1 cellular context compared by ENCODE assay signal in the genomic region with DNA sequence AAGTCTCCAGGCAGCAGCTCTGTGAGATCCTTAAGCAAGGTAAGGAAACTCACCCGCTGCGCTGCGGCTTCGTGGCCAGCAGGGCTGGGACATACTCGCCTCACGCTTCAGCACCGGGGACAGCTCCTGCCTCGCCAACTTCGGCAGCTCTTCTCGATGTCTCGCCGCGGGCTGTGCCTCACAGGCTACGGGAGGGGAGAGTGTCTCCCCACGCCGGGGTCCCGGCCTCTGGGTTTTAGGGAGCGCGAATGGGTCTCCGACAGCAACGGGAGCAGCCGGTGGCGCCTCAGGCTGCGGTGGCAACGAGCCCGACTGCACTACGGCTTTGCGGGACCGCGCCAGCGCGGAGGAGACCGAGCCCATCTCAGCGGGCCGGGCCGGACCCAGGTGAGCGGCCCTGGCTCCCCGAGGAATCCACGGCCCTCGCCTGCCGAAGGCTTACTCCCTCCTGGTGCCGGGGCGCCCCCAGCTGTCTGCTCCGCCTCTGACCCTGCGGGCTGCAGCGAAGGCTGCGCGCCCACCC.
TF ChIP-seq lines count a peak whose summit lies in the region.

No MANE protein-coding gene starts in this region.

TF ChIP-seq in WTC11, 78 proteins besides CTCF, POLR2A, EP300 and RAD21 (continued from another document and continues in another):
- TF ChIP-seq, protein P1, sequence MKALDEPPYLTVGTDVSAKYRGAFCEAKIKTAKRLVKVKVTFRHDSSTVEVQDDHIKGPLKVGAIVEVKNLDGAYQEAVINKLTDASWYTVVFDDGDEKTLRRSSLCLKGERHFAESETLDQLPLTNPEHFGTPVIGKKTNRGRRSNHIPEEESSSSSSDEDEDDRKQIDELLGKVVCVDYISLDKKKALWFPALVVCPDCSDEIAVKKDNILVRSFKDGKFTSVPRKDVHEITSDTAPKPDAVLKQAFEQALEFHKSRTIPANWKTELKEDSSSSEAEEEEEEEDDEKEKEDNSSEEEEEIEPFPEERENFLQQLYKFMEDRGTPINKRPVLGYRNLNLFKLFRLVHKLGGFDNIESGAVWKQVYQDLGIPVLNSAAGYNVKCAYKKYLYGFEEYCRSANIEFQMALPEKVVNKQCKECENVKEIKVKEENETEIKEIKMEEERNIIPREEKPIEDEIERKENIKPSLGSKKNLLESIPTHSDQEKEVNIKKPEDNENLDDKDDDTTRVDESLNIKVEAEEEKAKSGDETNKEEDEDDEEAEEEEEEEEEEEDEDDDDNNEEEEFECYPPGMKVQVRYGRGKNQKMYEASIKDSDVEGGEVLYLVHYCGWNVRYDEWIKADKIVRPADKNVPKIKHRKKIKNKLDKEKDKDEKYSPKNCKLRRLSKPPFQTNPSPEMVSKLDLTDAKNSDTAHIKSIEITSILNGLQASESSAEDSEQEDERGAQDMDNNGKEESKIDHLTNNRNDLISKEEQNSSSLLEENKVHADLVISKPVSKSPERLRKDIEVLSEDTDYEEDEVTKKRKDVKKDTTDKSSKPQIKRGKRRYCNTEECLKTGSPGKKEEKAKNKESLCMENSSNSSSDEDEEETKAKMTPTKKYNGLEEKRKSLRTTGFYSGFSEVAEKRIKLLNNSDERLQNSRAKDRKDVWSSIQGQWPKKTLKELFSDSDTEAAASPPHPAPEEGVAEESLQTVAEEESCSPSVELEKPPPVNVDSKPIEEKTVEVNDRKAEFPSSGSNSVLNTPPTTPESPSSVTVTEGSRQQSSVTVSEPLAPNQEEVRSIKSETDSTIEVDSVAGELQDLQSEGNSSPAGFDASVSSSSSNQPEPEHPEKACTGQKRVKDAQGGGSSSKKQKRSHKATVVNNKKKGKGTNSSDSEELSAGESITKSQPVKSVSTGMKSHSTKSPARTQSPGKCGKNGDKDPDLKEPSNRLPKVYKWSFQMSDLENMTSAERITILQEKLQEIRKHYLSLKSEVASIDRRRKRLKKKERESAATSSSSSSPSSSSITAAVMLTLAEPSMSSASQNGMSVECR (CRISPR knock-in tag; IDR thresholded peaks at IDR 0.05; ENCODE audit: borderline replicate concordance), result peak; percentile 99
- peak; percentile 71; the same call in 1 of the 2 replicates for TF ChIP-seq NR1H2 (CRISPR knock-in tag; IDR thresholded peaks at IDR 0.05)
- TF ChIP-seq RORB (CRISPR knock-in tag; IDR thresholded peaks at IDR 0.05), result no peak
- TF ChIP-seq, protein P2, sequence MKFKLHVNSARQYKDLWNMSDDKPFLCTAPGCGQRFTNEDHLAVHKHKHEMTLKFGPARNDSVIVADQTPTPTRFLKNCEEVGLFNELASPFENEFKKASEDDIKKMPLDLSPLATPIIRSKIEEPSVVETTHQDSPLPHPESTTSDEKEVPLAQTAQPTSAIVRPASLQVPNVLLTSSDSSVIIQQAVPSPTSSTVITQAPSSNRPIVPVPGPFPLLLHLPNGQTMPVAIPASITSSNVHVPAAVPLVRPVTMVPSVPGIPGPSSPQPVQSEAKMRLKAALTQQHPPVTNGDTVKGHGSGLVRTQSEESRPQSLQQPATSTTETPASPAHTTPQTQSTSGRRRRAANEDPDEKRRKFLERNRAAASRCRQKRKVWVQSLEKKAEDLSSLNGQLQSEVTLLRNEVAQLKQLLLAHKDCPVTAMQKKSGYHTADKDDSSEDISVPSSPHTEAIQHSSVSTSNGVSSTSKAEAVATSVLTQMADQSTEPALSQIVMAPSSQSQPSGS (CRISPR knock-in tag; IDR thresholded peaks at IDR 0.05; ENCODE audit: borderline replicate concordance, low read depth), result no peak
- peak; percentile 92 for TF ChIP-seq CREB1 (CRISPR knock-in tag; IDR thresholded peaks at IDR 0.05)
- TF ChIP-seq, protein P3, sequence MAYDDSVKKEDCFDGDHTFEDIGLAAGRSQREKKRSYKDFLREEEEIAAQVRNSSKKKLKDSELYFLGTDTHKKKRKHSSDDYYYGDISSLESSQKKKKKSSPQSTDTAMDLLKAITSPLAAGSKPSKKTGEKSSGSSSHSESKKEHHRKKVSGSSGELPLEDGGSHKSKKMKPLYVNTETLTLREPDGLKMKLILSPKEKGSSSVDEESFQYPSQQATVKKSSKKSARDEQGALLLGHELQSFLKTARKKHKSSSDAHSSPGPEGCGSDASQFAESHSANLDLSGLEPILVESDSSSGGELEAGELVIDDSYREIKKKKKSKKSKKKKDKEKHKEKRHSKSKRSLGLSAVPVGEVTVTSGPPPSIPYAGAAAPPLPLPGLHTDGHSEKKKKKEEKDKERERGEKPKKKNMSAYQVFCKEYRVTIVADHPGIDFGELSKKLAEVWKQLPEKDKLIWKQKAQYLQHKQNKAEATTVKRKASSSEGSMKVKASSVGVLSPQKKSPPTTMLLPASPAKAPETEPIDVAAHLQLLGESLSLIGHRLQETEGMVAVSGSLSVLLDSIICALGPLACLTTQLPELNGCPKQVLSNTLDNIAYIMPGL (CRISPR knock-in tag; IDR thresholded peaks at IDR 0.05), result peak; percentile 63; the same call in 1 of the 2 replicates
- TF ChIP-seq SOX15 (CRISPR knock-in tag; IDR thresholded peaks at IDR 0.05), result no peak
- no peak for TF ChIP-seq ZNF671 (CRISPR knock-in tag; IDR thresholded peaks at IDR 0.05)
- 0 out of 2 replicates have a peak, but pooled peaks have one; percentile 3 for TF ChIP-seq ZNF121 (CRISPR knock-in tag; IDR thresholded peaks at IDR 0.05)
- peak; percentile 94 for TF ChIP-seq NFE2L1 (CRISPR knock-in tag; IDR thresholded peaks at IDR 0.05)
- TF ChIP-seq, protein P4, sequence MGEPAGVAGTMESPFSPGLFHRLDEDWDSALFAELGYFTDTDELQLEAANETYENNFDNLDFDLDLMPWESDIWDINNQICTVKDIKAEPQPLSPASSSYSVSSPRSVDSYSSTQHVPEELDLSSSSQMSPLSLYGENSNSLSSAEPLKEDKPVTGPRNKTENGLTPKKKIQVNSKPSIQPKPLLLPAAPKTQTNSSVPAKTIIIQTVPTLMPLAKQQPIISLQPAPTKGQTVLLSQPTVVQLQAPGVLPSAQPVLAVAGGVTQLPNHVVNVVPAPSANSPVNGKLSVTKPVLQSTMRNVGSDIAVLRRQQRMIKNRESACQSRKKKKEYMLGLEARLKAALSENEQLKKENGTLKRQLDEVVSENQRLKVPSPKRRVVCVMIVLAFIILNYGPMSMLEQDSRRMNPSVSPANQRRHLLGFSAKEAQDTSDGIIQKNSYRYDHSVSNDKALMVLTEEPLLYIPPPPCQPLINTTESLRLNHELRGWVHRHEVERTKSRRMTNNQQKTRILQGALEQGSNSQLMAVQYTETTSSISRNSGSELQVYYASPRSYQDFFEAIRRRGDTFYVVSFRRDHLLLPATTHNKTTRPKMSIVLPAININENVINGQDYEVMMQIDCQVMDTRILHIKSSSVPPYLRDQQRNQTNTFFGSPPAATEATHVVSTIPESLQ (CRISPR knock-in tag; IDR thresholded peaks at IDR 0.05), result peak; percentile 70; the same call in 1 of the 2 replicates
- TF ChIP-seq TEAD1 (CRISPR knock-in tag; IDR thresholded peaks at IDR 0.05), result peak; percentile 97
- no peak for TF ChIP-seq HMGA2 (CRISPR knock-in tag; IDR thresholded peaks at IDR 0.05)
- TF ChIP-seq, protein P5, sequence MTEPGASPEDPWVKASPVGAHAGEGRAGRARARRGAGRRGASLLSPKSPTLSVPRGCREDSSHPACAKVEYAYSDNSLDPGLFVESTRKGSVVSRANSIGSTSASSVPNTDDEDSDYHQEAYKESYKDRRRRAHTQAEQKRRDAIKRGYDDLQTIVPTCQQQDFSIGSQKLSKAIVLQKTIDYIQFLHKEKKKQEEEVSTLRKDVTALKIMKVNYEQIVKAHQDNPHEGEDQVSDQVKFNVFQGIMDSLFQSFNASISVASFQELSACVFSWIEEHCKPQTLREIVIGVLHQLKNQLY (CRISPR knock-in tag; IDR thresholded peaks at IDR 0.05), result peak; percentile 95
- TF ChIP-seq RELA (CRISPR knock-in tag; IDR thresholded peaks at IDR 0.05; ENCODE audit: borderline replicate concordance), result peak; percentile 91
- TF ChIP-seq, protein P6, sequence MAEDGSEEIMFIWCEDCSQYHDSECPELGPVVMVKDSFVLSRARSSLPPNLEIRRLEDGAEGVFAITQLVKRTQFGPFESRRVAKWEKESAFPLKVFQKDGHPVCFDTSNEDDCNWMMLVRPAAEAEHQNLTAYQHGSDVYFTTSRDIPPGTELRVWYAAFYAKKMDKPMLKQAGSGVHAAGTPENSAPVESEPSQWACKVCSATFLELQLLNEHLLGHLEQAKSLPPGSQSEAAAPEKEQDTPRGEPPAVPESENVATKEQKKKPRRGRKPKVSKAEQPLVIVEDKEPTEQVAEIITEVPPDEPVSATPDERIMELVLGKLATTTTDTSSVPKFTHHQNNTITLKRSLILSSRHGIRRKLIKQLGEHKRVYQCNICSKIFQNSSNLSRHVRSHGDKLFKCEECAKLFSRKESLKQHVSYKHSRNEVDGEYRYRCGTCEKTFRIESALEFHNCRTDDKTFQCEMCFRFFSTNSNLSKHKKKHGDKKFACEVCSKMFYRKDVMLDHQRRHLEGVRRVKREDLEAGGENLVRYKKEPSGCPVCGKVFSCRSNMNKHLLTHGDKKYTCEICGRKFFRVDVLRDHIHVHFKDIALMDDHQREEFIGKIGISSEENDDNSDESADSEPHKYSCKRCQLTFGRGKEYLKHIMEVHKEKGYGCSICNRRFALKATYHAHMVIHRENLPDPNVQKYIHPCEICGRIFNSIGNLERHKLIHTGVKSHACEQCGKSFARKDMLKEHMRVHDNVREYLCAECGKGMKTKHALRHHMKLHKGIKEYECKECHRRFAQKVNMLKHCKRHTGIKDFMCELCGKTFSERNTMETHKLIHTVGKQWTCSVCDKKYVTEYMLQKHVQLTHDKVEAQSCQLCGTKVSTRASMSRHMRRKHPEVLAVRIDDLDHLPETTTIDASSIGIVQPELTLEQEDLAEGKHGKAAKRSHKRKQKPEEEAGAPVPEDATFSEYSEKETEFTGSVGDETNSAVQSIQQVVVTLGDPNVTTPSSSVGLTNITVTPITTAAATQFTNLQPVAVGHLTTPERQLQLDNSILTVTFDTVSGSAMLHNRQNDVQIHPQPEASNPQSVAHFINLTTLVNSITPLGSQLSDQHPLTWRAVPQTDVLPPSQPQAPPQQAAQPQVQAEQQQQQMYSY (CRISPR knock-in tag; IDR thresholded peaks at IDR 0.05), result no peak
- TF ChIP-seq, protein P7, sequence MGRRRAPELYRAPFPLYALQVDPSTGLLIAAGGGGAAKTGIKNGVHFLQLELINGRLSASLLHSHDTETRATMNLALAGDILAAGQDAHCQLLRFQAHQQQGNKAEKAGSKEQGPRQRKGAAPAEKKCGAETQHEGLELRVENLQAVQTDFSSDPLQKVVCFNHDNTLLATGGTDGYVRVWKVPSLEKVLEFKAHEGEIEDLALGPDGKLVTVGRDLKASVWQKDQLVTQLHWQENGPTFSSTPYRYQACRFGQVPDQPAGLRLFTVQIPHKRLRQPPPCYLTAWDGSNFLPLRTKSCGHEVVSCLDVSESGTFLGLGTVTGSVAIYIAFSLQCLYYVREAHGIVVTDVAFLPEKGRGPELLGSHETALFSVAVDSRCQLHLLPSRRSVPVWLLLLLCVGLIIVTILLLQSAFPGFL (CRISPR knock-in tag; IDR thresholded peaks at IDR 0.05; ENCODE audit: borderline replicate concordance), result peak; percentile 92; the same call in 1 of the 2 replicates
- TF ChIP-seq, protein P8, sequence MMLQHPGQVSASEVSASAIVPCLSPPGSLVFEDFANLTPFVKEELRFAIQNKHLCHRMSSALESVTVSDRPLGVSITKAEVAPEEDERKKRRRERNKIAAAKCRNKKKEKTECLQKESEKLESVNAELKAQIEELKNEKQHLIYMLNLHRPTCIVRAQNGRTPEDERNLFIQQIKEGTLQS (CRISPR knock-in tag; conservative IDR thresholded peaks at IDR 0.05), result 0 out of 2 replicates have a peak, but pooled peaks have one; percentile 14
- TF ChIP-seq, protein P9, sequence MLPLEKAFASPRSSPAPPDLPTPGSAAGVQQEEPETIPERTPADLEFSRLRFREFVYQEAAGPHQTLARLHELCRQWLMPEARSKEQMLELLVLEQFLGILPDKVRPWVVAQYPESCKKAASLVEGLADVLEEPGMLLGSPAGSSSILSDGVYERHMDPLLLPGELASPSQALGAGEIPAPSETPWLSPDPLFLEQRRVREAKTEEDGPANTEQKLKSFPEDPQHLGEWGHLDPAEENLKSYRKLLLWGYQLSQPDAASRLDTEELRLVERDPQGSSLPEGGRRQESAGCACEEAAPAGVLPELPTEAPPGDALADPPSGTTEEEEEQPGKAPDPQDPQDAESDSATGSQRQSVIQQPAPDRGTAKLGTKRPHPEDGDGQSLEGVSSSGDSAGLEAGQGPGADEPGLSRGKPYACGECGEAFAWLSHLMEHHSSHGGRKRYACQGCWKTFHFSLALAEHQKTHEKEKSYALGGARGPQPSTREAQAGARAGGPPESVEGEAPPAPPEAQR (CRISPR knock-in tag; IDR thresholded peaks at IDR 0.05), result 0 out of 2 replicates have a peak, but pooled peaks have one; percentile 59
- 0 out of 2 replicates have a peak, but pooled peaks have one; percentile 95 for TF ChIP-seq KAT7 (CRISPR knock-in tag; IDR thresholded peaks at IDR 0.05; ENCODE audit: borderline replicate concordance)
- TF ChIP-seq ZNF263 (CRISPR knock-in tag; IDR thresholded peaks at IDR 0.05; ENCODE audit: low read depth), result peak; percentile 34; the same call in 1 of the 2 replicates
- 0 out of 2 replicates have a peak, but pooled peaks have one; percentile 58 for TF ChIP-seq GABPB1 (CRISPR knock-in tag; IDR thresholded peaks at IDR 0.05)
- TF ChIP-seq, protein P10, sequence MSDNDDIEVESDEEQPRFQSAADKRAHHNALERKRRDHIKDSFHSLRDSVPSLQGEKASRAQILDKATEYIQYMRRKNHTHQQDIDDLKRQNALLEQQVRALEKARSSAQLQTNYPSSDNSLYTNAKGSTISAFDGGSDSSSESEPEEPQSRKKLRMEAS (CRISPR knock-in tag; IDR thresholded peaks at IDR 0.05), result peak; percentile 86
- TF ChIP-seq, protein P11, sequence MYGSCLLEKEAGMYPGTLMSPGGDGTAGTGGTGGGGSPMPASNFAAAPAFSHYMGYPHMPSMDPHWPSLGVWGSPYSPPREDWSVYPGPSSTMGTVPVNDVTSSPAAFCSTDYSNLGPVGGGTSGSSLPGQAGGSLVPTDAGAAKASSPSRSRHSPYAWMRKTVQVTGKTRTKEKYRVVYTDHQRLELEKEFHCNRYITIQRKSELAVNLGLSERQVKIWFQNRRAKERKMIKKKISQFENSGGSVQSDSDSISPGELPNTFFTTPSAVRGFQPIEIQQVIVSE (CRISPR knock-in tag; IDR thresholded peaks at IDR 0.05; ENCODE audit: borderline replicate concordance), result no peak
- TF ChIP-seq, protein P12, sequence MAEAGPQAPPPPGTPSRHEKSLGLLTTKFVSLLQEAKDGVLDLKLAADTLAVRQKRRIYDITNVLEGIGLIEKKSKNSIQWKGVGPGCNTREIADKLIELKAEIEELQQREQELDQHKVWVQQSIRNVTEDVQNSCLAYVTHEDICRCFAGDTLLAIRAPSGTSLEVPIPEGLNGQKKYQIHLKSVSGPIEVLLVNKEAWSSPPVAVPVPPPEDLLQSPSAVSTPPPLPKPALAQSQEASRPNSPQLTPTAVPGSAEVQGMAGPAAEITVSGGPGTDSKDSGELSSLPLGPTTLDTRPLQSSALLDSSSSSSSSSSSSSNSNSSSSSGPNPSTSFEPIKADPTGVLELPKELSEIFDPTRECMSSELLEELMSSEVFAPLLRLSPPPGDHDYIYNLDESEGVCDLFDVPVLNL (CRISPR knock-in tag; IDR thresholded peaks at IDR 0.05; ENCODE audit: borderline replicate concordance, low read depth), result no peak
- TF ChIP-seq ZNF423 (CRISPR knock-in tag; IDR thresholded peaks at IDR 0.05), result no peak
- TF ChIP-seq CREM (CRISPR knock-in tag; IDR thresholded peaks at IDR 0.05), result peak; percentile 50; the same call in 1 of the 2 replicates
- TF ChIP-seq, protein P13, sequence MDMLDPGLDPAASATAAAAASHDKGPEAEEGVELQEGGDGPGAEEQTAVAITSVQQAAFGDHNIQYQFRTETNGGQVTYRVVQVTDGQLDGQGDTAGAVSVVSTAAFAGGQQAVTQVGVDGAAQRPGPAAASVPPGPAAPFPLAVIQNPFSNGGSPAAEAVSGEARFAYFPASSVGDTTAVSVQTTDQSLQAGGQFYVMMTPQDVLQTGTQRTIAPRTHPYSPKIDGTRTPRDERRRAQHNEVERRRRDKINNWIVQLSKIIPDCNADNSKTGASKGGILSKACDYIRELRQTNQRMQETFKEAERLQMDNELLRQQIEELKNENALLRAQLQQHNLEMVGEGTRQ (CRISPR knock-in tag; IDR thresholded peaks at IDR 0.05), result no peak
- 0 out of 2 replicates have a peak, but pooled peaks have one; percentile 70 for TF ChIP-seq CBFB (CRISPR knock-in tag; IDR thresholded peaks at IDR 0.05; ENCODE audit: low read depth)
- TF ChIP-seq ZBTB21 (CRISPR knock-in tag; IDR thresholded peaks at IDR 0.05; ENCODE audit: borderline replicate concordance), result peak; percentile 90; the same call in 1 of the 2 replicates
